In genomic region chr17:30513346-30513745, GRCh38 we compare ENCODE assay signal across 1 cellular context.
TF ChIP-seq lines count a peak whose summit lies in the region.

No MANE protein-coding gene starts in this region.

TF ChIP-seq in GM12878, 131 proteins besides CTCF, POLR2A, EP300 and RAD21 (continued from another document):
- TF ChIP-seq CHD1 (IDR thresholded peaks at IDR 0.05; ENCODE audit: low read depth, low read length): no peak
- no peak for TF ChIP-seq FOXM1 (IDR thresholded peaks at IDR 0.05; ENCODE audit: low read depth, low read length)
- TF ChIP-seq CEBPB (IDR thresholded peaks at IDR 0.05; ENCODE audit: borderline replicate concordance in 1 of 2, low read depth in 2 of 2, low read length in 2 of 2): no peak
- TF ChIP-seq SUZ12 (IDR thresholded peaks at IDR 0.05; ENCODE audit: unreplicated experiment): no peak
- TF ChIP-seq ZZZ3 (IDR thresholded peaks at IDR 0.05; ENCODE audit: control insufficient read depth, insufficient read length, low read depth): no peak
TF ChIP-seq in GM12878: peak in this region for 0.
